ENCODE assay signal across 8 cellular contexts in the genomic region with DNA sequence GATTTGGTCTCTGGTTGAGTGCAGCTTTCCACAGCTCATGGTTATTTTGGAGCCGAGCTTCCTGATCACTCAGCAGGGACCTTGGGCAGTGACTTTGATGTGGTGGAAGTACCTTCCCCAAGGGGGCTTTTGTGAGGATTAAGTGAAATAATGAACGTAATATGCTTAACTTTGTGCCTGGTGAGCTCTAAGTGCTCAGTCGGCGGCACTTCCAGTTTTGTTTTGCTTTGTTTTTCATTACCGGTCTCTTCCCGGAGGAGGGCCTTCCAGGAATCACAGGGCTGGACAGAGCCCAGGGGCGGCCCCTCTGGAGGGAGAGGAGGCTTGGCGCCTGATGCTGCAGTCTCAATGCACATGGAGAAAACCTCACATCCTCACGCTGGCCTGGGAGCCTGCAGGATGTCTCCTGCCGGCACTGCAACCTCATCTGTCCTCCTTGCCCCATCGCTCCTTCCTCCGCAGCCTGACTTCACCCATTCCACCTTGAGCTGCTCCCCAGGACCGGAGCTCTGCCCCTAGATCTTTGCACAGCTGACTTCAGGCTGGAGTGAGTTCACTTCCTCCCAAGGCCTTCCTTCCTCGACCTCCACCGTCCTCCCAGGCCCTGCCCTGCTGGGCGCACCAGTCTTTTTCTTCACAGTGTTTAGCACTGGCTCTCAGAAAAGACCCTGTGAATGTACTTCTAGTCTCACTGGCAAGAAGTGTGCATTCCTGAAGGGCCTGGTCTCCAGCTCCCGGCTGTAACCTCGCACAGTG.
DNase-seq lines count a peak whose midpoint lies in the region; TF ChIP-seq lines count a peak whose summit lies in the region.

No MANE protein-coding gene starts in this region.

- H3K36me3 ChIP-seq in KOPT-K1 (ENCODE audit: insufficient read depth, low read length), result peaks cover 4% of the 10 kb centered on the region; the same call in 1 of the 2 replicates

- peak overlapping the region; percentile 85 for H3K4me3 ChIP-seq in AG10803 (ENCODE audit: low read length)
- H3K4me3 ChIP-seq in astrocyte of the cerebellum (ENCODE audit: low read depth, low read length), result peak overlapping the region; percentile 90
- H3K4me3 ChIP-seq in iPS-18c (ENCODE audit: insufficient read depth, low read depth, low read length), result peak overlapping the region; percentile 81; the same call in 1 of the 2 replicates
- H3K4me3 ChIP-seq in skeletal muscle cell (ENCODE audit: low read depth, low read length), result peak overlapping the region; percentile 80

- DNase-seq in AG10803 (ENCODE audit: low read depth), result peak; percentile 72
- DNase-seq in astrocyte of the cerebellum (ENCODE audit: low read depth), result peak; percentile 73
- DNase-seq in skeletal muscle cell (ENCODE audit: low read depth), result no peak
- no peak for DNase-seq in NCI-H748 treated with DMSO at 0.1 percent for 48 hours (lab: John Stamatoyannopoulos, UW)
- DNase-seq in cerebellar nuclear complex (lab: John Stamatoyannopoulos, UW), result no peak
- DNase-seq in NCI-H345 treated with DMSO at 0.1 percent for 48 hours (lab: John Stamatoyannopoulos, UW; ENCODE audit: unreplicated experiment), result no peak

- peak overlapping the region; percentile 80 for H3K27ac ChIP-seq in KOPT-K1 (ENCODE audit: low read depth, low read length, poor library complexity, severe bottlenecking)

- H3K9me3 ChIP-seq in KOPT-K1 (ENCODE audit: insufficient read depth, low read length, poor library complexity, severe bottlenecking), result no peaks in the 10 kb centered on the region
- H3K9me3 ChIP-seq in iPS-18c (ENCODE audit: control insufficient read depth, insufficient read depth, low read length), result peaks cover 4% of the 10 kb centered on the region

- TF ChIP-seq CTCF in AG10803 (conservative IDR thresholded peaks at IDR 0.05; ENCODE audit: low read length) (0 out of 2 replicates have a peak, but pooled peaks have one; percentile 5), astrocyte of the cerebellum (IDR thresholded peaks at IDR 0.05; ENCODE audit: low read depth, low read length, missing control alignments) (no peak)

- in situ Hi-C loops in astrocyte of the cerebellum (cut with HindIII; ENCODE audit: low sequenced_read_pairs), result no loop called here

Comparison
In these comparisons a context has a peak if more than half of its experiments do, and no peak if none do; other contexts are left out.
1. DNase-seq: peak in AG10803 (single experiment) and astrocyte of the cerebellum (single experiment); none in skeletal muscle cell (single experiment), NCI-H748 treated with DMSO at 0.1 percent for 48 hours (single experiment), cerebellar nuclear complex (0 of 2) and NCI-H345 treated with DMSO at 0.1 percent for 48 hours (single experiment).
2. Peak in every context shown above with its lines, with median percentiles within 50 percentile points of each other: H3K4me3 ChIP-seq.